In genomic region chr7:130910949-130911944, GRCh38 we compare ENCODE assay signal across 9 cellular contexts.
DNase-seq lines count a peak whose midpoint lies in the region; ATAC-seq, FAIRE-seq and TF ChIP-seq lines count a peak whose summit lies in the region.
"Had no signal": no experiment of that assay in that cellular context is flagged by ENCODE, and none has a peak within 500 bp of the region (broad histone marks: within the 10 kb centered on the region; RNA-seq: fewer than 3 reads in every experiment).

No MANE protein-coding gene starts in this region.

- in situ Hi-C loops in K562 (cut with MboI): no loop called here

- H3K36me3 ChIP-seq in KOPT-K1 (ENCODE audit: insufficient read depth, low read length) (no peaks in the 10 kb centered on the region), K562 (ENCODE audit: control insufficient read depth, insufficient read depth, low read length) (no peaks in the 10 kb centered on the region), lower lobe of right lung (peaks cover 17% of the 10 kb centered on the region)

- H3K79me2 ChIP-seq in K562 (ENCODE audit: control insufficient read depth, insufficient read depth, low read length): peaks cover 5% of the 10 kb centered on the region; the same call in 2 of the 3 replicates

- H3K9me1 ChIP-seq in K562 (ENCODE audit: control insufficient read depth, insufficient read depth, low read length): no peaks in the 10 kb centered on the region

- WGBS in K562 (ENCODE audit: insufficient coverage, low coverage, missing lambda C conversion rate): 52% methylated on average over 7 of the region's 7 CpGs

- H3K4me2 ChIP-seq in K562 (ENCODE audit: insufficient read depth, low read length): peak overlapping the region; percentile 33

- H3K9me3 ChIP-seq in KOPT-K1 (ENCODE audit: insufficient read depth, low read length, poor library complexity, severe bottlenecking): no peaks in the 10 kb centered on the region
- H3K9me3 ChIP-seq in K562 (replicated peaks; ENCODE audit: control insufficient read depth, insufficient read depth, low read depth, low read length): no peaks in the 10 kb centered on the region
- no peaks in the 10 kb centered on the region for H3K9me3 ChIP-seq in lower lobe of right lung

- FAIRE-seq in K562 (lab: Jason Lieb, UNC): no peak

- peak overlapping the region; percentile 70 for H2AFZ ChIP-seq in K562 (ENCODE audit: low read depth, low read length)

- CTCF ChIA-PET in AG04449 (lab: Yijun Ruan, JAX) (interaction anchor here (0.7 to 2.7 kb wide), 4 partner anchors 11 to 49 kb away, joined by 3 to 16 read pairs (median 6); no protein-coding TSS in a partner anchor), K562 (lab: Yijun Ruan, JAX; ENCODE audit: low intra/inter-chr PET ratio) (interaction anchor here (0.9 kb wide), 1 partner anchor 96 kb away, joined by 5 read pairs; no protein-coding TSS in a partner anchor)

- no TSS peak for BruUV-seq in K562 (replicated peaks; lab: Mats Ljungman, UMichigan)

- POLR2A ChIA-PET in AG04449 (lab: Yijun Ruan, JAX): interaction anchor here (0.7 to 5.9 kb wide), 13 partner anchors 7 to 193 kb away, joined by 3 to 58 read pairs (median 4); no protein-coding TSS in a partner anchor
- POLR2A ChIA-PET in K562 (lab: Yijun Ruan, JAX): interaction anchor here (0.6 to 1.4 kb wide), 5 partner anchors 12 to 131 kb away, joined by 3 to 6 read pairs (median 3); no protein-coding TSS in a partner anchor

- intact Hi-C loops in K562 (cut with micrococcal nuclease): loop anchor here (5.0 kb wide), 1 partner anchor 51 kb away; no protein-coding TSS in a partner anchor
- intact Hi-C loops in lower lobe of right lung (cut with DNase I): no loop called here

- TF ChIP-seq CTCF in AG04449 (IDR thresholded peaks at IDR 0.05; ENCODE audit: insufficient read depth, low read length, missing control alignments) (no peak), K562 (IDR thresholded peaks at IDR 0.05 in 2 of 3, conservative IDR thresholded peaks at IDR 0.05 in 1 of 3; ENCODE audit: insufficient read depth in 2 of 3, low read depth in 1 of 3, low read length in 3 of 3) (no peak), lower lobe of right lung (IDR thresholded peaks at IDR 0.05) (no peak)

- H3K27ac ChIP-seq in KOPT-K1 (ENCODE audit: low read depth, low read length, poor library complexity, severe bottlenecking) (peak overlapping the region; percentile 92), K562 (ENCODE audit: extremely low read depth, low read depth, low read length) (peak overlapping the region; percentile 76), lower lobe of right lung (peak overlapping the region; percentile 88)

- DNase-seq in AG04449 (ENCODE audit: low read depth, low spot score): no peak
- DNase-seq in K562 (ENCODE audit: extremely low read depth in 1 of 4, low spot score in 3 of 4): peak; percentile 32 to 55 (median 49)
- no peak for DNase-seq in lower lobe of right lung
- DNase-seq in LoVo (ENCODE audit: low spot score): no peak
- no peak for DNase-seq in central memory CD4-positive, alpha-beta T cell
- no peak for DNase-seq in effector CD4-positive, alpha-beta T cell
- DNase-seq: stimulated activated CD4-positive, alpha-beta T cell treated with anti-CD3 and anti-CD28 coated beads, Interleukin-12 subunit alpha, Interleukin-12 subunit beta, amount 100 ng/mL, for 4 hours had no signal

- no peaks in the 10 kb centered on the region for H4K20me1 ChIP-seq in K562 (replicated peaks; ENCODE audit: control insufficient read depth, insufficient read depth, low read length)

- no peak for TF ChIP-seq RAD21 in K562 (CRISPR knock-in tag; conservative IDR thresholded peaks at IDR 0.05 in 1 of 2, IDR thresholded peaks at IDR 0.05 in 1 of 2)

- H3K27me3 ChIP-seq in K562 (ENCODE audit: control insufficient read depth in 2 of 2, insufficient read depth in 2 of 2, low read length in 2 of 2) (no peaks in the 10 kb centered on the region), lower lobe of right lung (ENCODE audit: low read depth) (no peaks in the 10 kb centered on the region)

- TF ChIP-seq EP300 in K562 (IDR thresholded peaks at IDR 0.05; ENCODE audit: low read length): no peak

- H3K4me3 ChIP-seq in AG04449 (ENCODE audit: low read depth, low read length): peak overlapping the region; percentile 86
- H3K4me3 ChIP-seq in K562: no peak overlapping the region
- H3K4me3 ChIP-seq in lower lobe of right lung: peak overlapping the region; percentile 58

- ATAC-seq in K562 (peak; percentile 67), lower lobe of right lung (peak; percentile 11 to 12), GM18505 (IDR thresholded peaks at IDR 0.05; ENCODE audit: unreplicated experiment) (no peak)

- H3K4me1 ChIP-seq in K562 (replicated peaks in 1 of 2; ENCODE audit: control insufficient read depth in 2 of 2, insufficient read depth in 2 of 2, low read length in 2 of 2) (peaks cover 17 to 52% of the 10 kb centered on the region in 2 experiments), lower lobe of right lung (peaks cover 58% of the 10 kb centered on the region)

- peak overlapping the region; percentile 19 to 69; a peak in 2 of 4 replicates for H3K9ac ChIP-seq in K562 (ENCODE audit: insufficient read depth in 1 of 2, low read depth in 2 of 2, low read length in 2 of 2)

- TF ChIP-seq POLR2A in K562 (conservative IDR thresholded peaks at IDR 0.05) (no peak), GM18505 (IDR thresholded peaks at IDR 0.05; ENCODE audit: borderline replicate concordance, extremely low read depth, insufficient read depth, insufficient read length) (no peak)

TF ChIP-seq in K562, 482 proteins besides CTCF, POLR2A, EP300 and RAD21 (continues in another document):
- TF ChIP-seq ZSCAN29 (IDR thresholded peaks at IDR 0.05): no peak
- TF ChIP-seq CEBPZ (IDR thresholded peaks at IDR 0.05; ENCODE audit: borderline replicate concordance, low read depth, low read length): no peak
- no peak for TF ChIP-seq RHOXF2B (CRISPR knock-in tag; conservative IDR thresholded peaks at IDR 0.05)
- no peak for TF ChIP-seq ZEB2 (IDR thresholded peaks at IDR 0.05)
- TF ChIP-seq CBX1 (IDR thresholded peaks at IDR 0.05; ENCODE audit: low read depth): no peak; the same call in 1 of the 2 replicates
- no peak for TF ChIP-seq ZNF778 (CRISPR knock-in tag; IDR thresholded peaks at IDR 0.05)
- no peak for TF ChIP-seq BDP1 (IDR thresholded peaks at IDR 0.05; ENCODE audit: insufficient read depth, insufficient read length)
- no peak for TF ChIP-seq YBX1 (IDR thresholded peaks at IDR 0.05)
- no peak for TF ChIP-seq SMAD3 (CRISPR knock-in tag; conservative IDR thresholded peaks at IDR 0.05)
- no peak for TF ChIP-seq ATF6 (CRISPR knock-in tag; IDR thresholded peaks at IDR 0.05)
- no peak for TF ChIP-seq ZNF280B (CRISPR knock-in tag; IDR thresholded peaks at IDR 0.05)
- no peak for TF ChIP-seq ZNF583 (CRISPR knock-in tag; IDR thresholded peaks at IDR 0.05)
- TF ChIP-seq ZNF717 (CRISPR knock-in tag; IDR thresholded peaks at IDR 0.05): no peak
- TF ChIP-seq FOXA1 (IDR thresholded peaks at IDR 0.05; ENCODE audit: borderline replicate concordance): no peak
- TF ChIP-seq GTF2A2 (tag; IDR thresholded peaks at IDR 0.05): 0 out of 2 replicates have a peak, but pooled peaks have one; percentile 39

Comparison
In these comparisons a context has a peak if more than half of its experiments do, and no peak if none do; other contexts are left out.
1. DNase-seq: peak in K562 (4 of 4); none in AG04449 (single experiment), lower lobe of right lung (single experiment), LoVo (single experiment), central memory CD4-positive, alpha-beta T cell (single experiment) and effector CD4-positive, alpha-beta T cell (single experiment).
2. Peak in every context shown above with its lines, with median percentiles within 50 percentile points of each other: H3K27ac ChIP-seq.